ENCODE assay signal across 30 cellular contexts in the genomic region with DNA sequence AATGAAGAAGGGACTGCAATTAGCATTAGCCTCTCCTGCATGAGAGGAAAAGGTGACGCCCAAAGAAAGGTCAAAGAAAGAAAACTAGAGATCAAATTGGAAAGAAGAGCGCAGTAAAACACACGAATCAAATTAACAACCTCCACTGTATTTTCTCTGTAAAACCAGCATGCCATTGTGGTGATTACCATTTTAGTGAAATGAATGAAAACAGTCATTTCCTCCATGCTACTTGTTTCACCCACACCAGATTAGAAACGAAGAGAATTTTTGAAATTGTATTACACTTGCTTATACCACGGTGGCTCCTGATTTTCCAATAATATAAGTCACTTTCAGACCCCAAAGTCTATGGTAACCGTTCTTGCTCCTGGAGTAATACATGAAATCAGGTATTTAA.
A peak's percentile ranks its signal among the peaks of the same experiment; 100 is the strongest.
DNase-seq lines count a peak whose midpoint lies in the region; ATAC-seq and TF ChIP-seq lines count a peak whose summit lies in the region.
"Had no signal": no experiment of that assay in that cellular context is flagged by ENCODE, and none has a peak within 500 bp of the region (broad histone marks: within the 10 kb centered on the region; RNA-seq: fewer than 3 reads in every experiment).

No MANE protein-coding gene starts in this region.

- H3K9me2 ChIP-seq in GM23248 (ENCODE audit: insufficient read depth): no peaks in the 10 kb centered on the region
- no peaks in the 10 kb centered on the region for H3K9me2 ChIP-seq in GM23338 (ENCODE audit: insufficient read depth)

- no peaks in the 10 kb centered on the region for H3K27me3 Mint-ChIP-seq in T-helper 1 cell treated with Interleukin-12 subunit alpha and Interleukin-12 subunit beta and Interleukin-4 antibody, amounts not matched to agents 30 μg/mL and 1 μg/mL, for 36 hours (ENCODE audit: low read depth)
- H3K27me3 Mint-ChIP-seq in GM23338 (ENCODE audit: insufficient read depth, low read depth, poor library complexity): no peaks in the 10 kb centered on the region
- H3K27me3 Mint-ChIP-seq: activated B cell treated with CpG ODN at 0.5 μM for 24 hours; activated naive CD4-positive, alpha-beta T cell treated with anti-CD3 and anti-CD28 coated beads, Interleukin-2, amount 10 ng/mL, durations not matched to agents 7 days and 5 days; T-cell had no signal

- peaks cover 12% of the 10 kb centered on the region for H3K9me3 Mint-ChIP-seq in T-helper 1 cell treated with Interleukin-12 subunit alpha and Interleukin-12 subunit beta and Interleukin-4 antibody, amounts not matched to agents 30 μg/mL and 1 μg/mL, for 36 hours
- peaks cover 5% of the 10 kb centered on the region; the same call in 2 of the 3 replicates for H3K9me3 Mint-ChIP-seq in GM23338
- H3K9me3 Mint-ChIP-seq: activated B cell treated with CpG ODN at 0.5 μM for 24 hours, neural crest cell, T-cell had no signal

- no peaks in the 10 kb centered on the region for H3K9me3 ChIP-seq in GM23248 (ENCODE audit: low read depth)
- H3K9me3 ChIP-seq in adipocyte (ENCODE audit: control insufficient read depth, low read length): no peaks in the 10 kb centered on the region
- H3K9me3 ChIP-seq: BLaER1, left lung, ovary, upper lobe of right lung had no signal

- H3K4me1 ChIP-seq in GM23248 (ENCODE audit: insufficient read depth) (peaks cover 3% of the 10 kb centered on the region; the same call in 1 of the 2 replicates), adipocyte (ENCODE audit: control insufficient read depth, insufficient read depth, low read length) (peaks cover 4% of the 10 kb centered on the region), GM23338 (ENCODE audit: insufficient read depth) (peaks cover 12% of the 10 kb centered on the region; the same call in 1 of the 2 replicates)
- H3K4me1 ChIP-seq: upper lobe of right lung had no signal

- in situ Hi-C loops in GM23248 (cut with MboI): no loop called here

- H3F3A ChIP-seq in GM23248 (ENCODE audit: insufficient read depth): no peaks in the 10 kb centered on the region
- no peaks in the 10 kb centered on the region for H3F3A ChIP-seq in GM23338 (replicated peaks; ENCODE audit: low read depth)

- H2AFZ ChIP-seq in GM23248 (no peak overlapping the region), GM23338 (no peak overlapping the region)

- H3K4me3 Mint-ChIP-seq in T-helper 1 cell treated with Interleukin-12 subunit alpha and Interleukin-12 subunit beta and Interleukin-4 antibody, amounts not matched to agents 30 μg/mL and 1 μg/mL, for 36 hours: no peak overlapping the region
- H3K4me3 Mint-ChIP-seq in GM23338: no peak overlapping the region
- H3K4me3 Mint-ChIP-seq: activated B cell treated with CpG ODN at 0.5 μM for 24 hours; activated naive CD4-positive, alpha-beta T cell treated with anti-CD3 and anti-CD28 coated beads, Interleukin-2, amount 10 ng/mL, durations not matched to agents 7 days and 5 days; neural crest cell; T-cell had no signal

- 90 to 96% methylated on average over 6 of the region's 6 CpGs for WGBS in GM23248 (ENCODE audit: low coverage in 1 of 2, low lambda C conversion rate in 2 of 2, missing lambda C conversion rate in 2 of 2), 2 experiments

- H3K79me2 ChIP-seq in GM23248 (ENCODE audit: insufficient read depth) (no peaks in the 10 kb centered on the region), GM23338 (replicated peaks; ENCODE audit: insufficient read depth) (no peaks in the 10 kb centered on the region)

- H3K4me3 ChIP-seq in GM23248 (no peak overlapping the region), adipocyte (ENCODE audit: low read length) (no peak overlapping the region), GM23338 (no peak overlapping the region)
- H3K4me3 ChIP-seq: BLaER1, left lung, ovary, upper lobe of right lung had no signal

- H3K36me3 ChIP-seq in GM23248 (ENCODE audit: low read depth) (no peaks in the 10 kb centered on the region), adipocyte (ENCODE audit: control insufficient read depth, insufficient read depth, low read length, severe bottlenecking) (peaks cover 6% of the 10 kb centered on the region), GM23338 (ENCODE audit: insufficient read depth) (no peaks in the 10 kb centered on the region)
- H3K36me3 ChIP-seq: left lung, ovary, upper lobe of right lung had no signal

- H4K20me1 ChIP-seq in GM23248 (ENCODE audit: insufficient read depth) (no peaks in the 10 kb centered on the region), GM23338 (replicated peaks; ENCODE audit: insufficient read depth) (no peaks in the 10 kb centered on the region)
- H4K20me1 ChIP-seq: BLaER1 had no signal

- ATAC-seq in GM23338: no peak
- ATAC-seq: left lung, T-cell, upper lobe of right lung had no signal

- H3K27ac Mint-ChIP-seq in T-helper 1 cell treated with Interleukin-12 subunit alpha and Interleukin-12 subunit beta and Interleukin-4 antibody, amounts not matched to agents 30 μg/mL and 1 μg/mL, for 36 hours: peak overlapping the region; percentile 66
- H3K27ac Mint-ChIP-seq in GM23338: no peak overlapping the region
- H3K27ac Mint-ChIP-seq: activated B cell treated with CpG ODN at 0.5 μM for 24 hours had no signal

- H3K27me3 ChIP-seq in GM23248 (replicated peaks; ENCODE audit: insufficient read depth) (no peaks in the 10 kb centered on the region), adipocyte (replicated peaks; ENCODE audit: control insufficient read depth, insufficient read depth, low read length) (no peaks in the 10 kb centered on the region), GM23338 (ENCODE audit: insufficient read depth) (no peaks in the 10 kb centered on the region)
- H3K27me3 ChIP-seq: BLaER1, left lung, ovary, upper lobe of right lung had no signal

- no peak overlapping the region for H3K4me2 ChIP-seq in GM23248 (ENCODE audit: unreplicated experiment)
- no peak overlapping the region for H3K4me2 ChIP-seq in GM23338

- peaks cover 36% of the 10 kb centered on the region for H3K36me3 Mint-ChIP-seq in T-helper 1 cell treated with Interleukin-12 subunit alpha and Interleukin-12 subunit beta and Interleukin-4 antibody, amounts not matched to agents 30 μg/mL and 1 μg/mL, for 36 hours (ENCODE audit: low read depth)
- H3K36me3 Mint-ChIP-seq in GM23338 (ENCODE audit: low read depth): peaks cover 10% of the 10 kb centered on the region; the same call in 2 of the 3 replicates

- no peak for TF ChIP-seq CTCF in GM23338 (conservative IDR thresholded peaks at IDR 0.05; ENCODE audit: low read depth in 2 of 2)

- H3K4me1 Mint-ChIP-seq in T-helper 1 cell treated with Interleukin-12 subunit alpha and Interleukin-12 subunit beta and Interleukin-4 antibody, amounts not matched to agents 30 μg/mL and 1 μg/mL, for 36 hours (ENCODE audit: low read depth): peaks cover 31% of the 10 kb centered on the region
- peaks cover 15% of the 10 kb centered on the region for H3K4me1 Mint-ChIP-seq in GM23338
- H3K4me1 Mint-ChIP-seq: activated B cell treated with CpG ODN at 0.5 μM for 24 hours, neural crest cell had no signal

- H3K9ac ChIP-seq in GM23248 (no peak overlapping the region), adipocyte (ENCODE audit: low read length) (no peak overlapping the region)
- H3K9ac ChIP-seq: BLaER1 had no signal

- H3K27ac ChIP-seq in GM23248 (no peak overlapping the region), GM23338 (ENCODE audit: low read depth) (no peak overlapping the region)
- H3K27ac ChIP-seq: BLaER1, left lung, ovary, RWPE1, upper lobe of right lung had no signal

- DNase-seq in GM23248 (peak; percentile 21), adipocyte (ENCODE audit: low read depth) (peak; percentile 7), iris pigment epithelial cell (ENCODE audit: low read depth) (peak; percentile 37), GM23338 (ENCODE audit: low spot score) (no peak), COR-L47 (lab: John Stamatoyannopoulos, UW) (no peak), SKM-1 (lab: John Stamatoyannopoulos, UW; ENCODE audit: unreplicated experiment) (no peak)
- DNase-seq: activated B cell treated with CpG ODN at 0.5 μM for 24 hours; activated CD4-positive, alpha-beta T cell treated with anti-CD3 and anti-CD28 coated beads, Interleukin-2, amount 50 U/mL, for 48 hours; activated naive CD4-positive, alpha-beta T cell treated with anti-CD3 and anti-CD28 coated beads, Interleukin-2, amount 10 ng/mL, durations not matched to agents 7 days and 5 days; aorta; central memory CD4-positive, alpha-beta T cell; cortex of kidney; DMS153; glutamatergic neuron; H7; islet precursor cell; left lung; mesenchymal stem cell; NCI-H1048; NCI-H1694; NCI-H524 treated with DMSO at 0.1 percent for 48 hours; OCI-M1; ovary; stimulated activated CD4-positive, alpha-beta T cell treated with anti-CD3 and anti-CD28 coated beads, Interleukin-4, amount 100 ng/mL, for 24 hours; T-cell; upper lobe of right lung had no signal

TF ChIP-seq in GM23338, 12 proteins besides CTCF, POLR2A, EP300 and RAD21:
- TF ChIP-seq CREB1 (CRISPR knock-in tag; IDR thresholded peaks at IDR 0.05; ENCODE audit: low read depth) (no peak), ETS1 (IDR thresholded peaks at IDR 0.05) (no peak), JUNB (IDR thresholded peaks at IDR 0.05; ENCODE audit: unreplicated experiment) (no peak)

Comparison
In these comparisons a context has a peak if more than half of its experiments do, and no peak if none do; other contexts are left out.
1. DNase-seq: peak in GM23248 (single experiment), adipocyte (single experiment) and iris pigment epithelial cell (single experiment); none in GM23338 (single experiment), COR-L47 (single experiment) and SKM-1 (single experiment).